1 cellular context compared by ENCODE assay signal in genomic region chr12:122752464-122753212, GRCh38.
A peak's percentile ranks its signal among the peaks of the same experiment; 100 is the strongest.
TF ChIP-seq lines count a peak whose summit lies in the region.

A gene with protein sequence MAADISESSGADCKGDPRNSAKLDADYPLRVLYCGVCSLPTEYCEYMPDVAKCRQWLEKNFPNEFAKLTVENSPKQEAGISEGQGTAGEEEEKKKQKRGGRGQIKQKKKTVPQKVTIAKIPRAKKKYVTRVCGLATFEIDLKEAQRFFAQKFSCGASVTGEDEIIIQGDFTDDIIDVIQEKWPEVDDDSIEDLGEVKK (plus strand): TSS chr12:122752824. CDS start chr12:122753702, 878 bp downstream.

TF ChIP-seq in HepG2, 621 proteins besides CTCF, POLR2A, EP300 and RAD21 (continued from another document and continues in another):
- TF ChIP-seq ZBTB26 (CRISPR knock-in tag; IDR thresholded peaks at IDR 0.05; ENCODE audit: borderline replicate concordance) (peak; percentile 47; the same call in 1 of the 2 replicates), HOXA9 (CRISPR knock-in tag; IDR thresholded peaks at IDR 0.05; ENCODE audit: borderline replicate concordance) (peak; percentile 69; the same call in 1 of the 2 replicates), SOX5 (CRISPR knock-in tag; IDR thresholded peaks at IDR 0.05; ENCODE audit: borderline replicate concordance) (peak; percentile 64; the same call in 1 of the 2 replicates), CAMTA2 (CRISPR knock-in tag; IDR thresholded peaks at IDR 0.05; ENCODE audit: borderline replicate concordance) (no peak), ARNT2 (CRISPR knock-in tag; IDR thresholded peaks at IDR 0.05; ENCODE audit: low read depth) (peak; percentile 99; the same call in 1 of the 2 replicates), HNRNPUL1 (IDR thresholded peaks at IDR 0.05; ENCODE audit: low read depth, low read length) (peak; percentile 57; the same call in 1 of the 2 replicates), ISL2 (CRISPR knock-in tag; IDR thresholded peaks at IDR 0.05) (peak; percentile 83), AKAP8 (CRISPR knock-in tag; IDR thresholded peaks at IDR 0.05) (no peak), ISX (CRISPR knock-in tag; conservative IDR thresholded peaks at IDR 0.05) (no peak; the same call in 1 of the 2 replicates), NFATC3 (CRISPR knock-in tag; IDR thresholded peaks at IDR 0.05) (no peak), MYNN (CRISPR knock-in tag; IDR thresholded peaks at IDR 0.05; ENCODE audit: low read depth) (no peak), NR2C2 (CRISPR knock-in tag; IDR thresholded peaks at IDR 0.05; ENCODE audit: borderline replicate concordance) (peak; percentile 27; the same call in 1 of the 2 replicates), GLMP (CRISPR knock-in tag; IDR thresholded peaks at IDR 0.05; ENCODE audit: borderline replicate concordance) (no peak), ZNF816 (CRISPR knock-in tag; IDR thresholded peaks at IDR 0.05; ENCODE audit: borderline replicate concordance) (no peak), ZNF275 (CRISPR knock-in tag; IDR thresholded peaks at IDR 0.05; ENCODE audit: borderline replicate concordance) (peak; percentile 85), CHCHD3 (CRISPR knock-in tag; IDR thresholded peaks at IDR 0.05) (no peak), HNRNPK (IDR thresholded peaks at IDR 0.05; ENCODE audit: low read depth, low read length, poor library complexity, severe bottlenecking) (peak; percentile 80), KMT2B (CRISPR knock-in tag; IDR thresholded peaks at IDR 0.05) (peak; percentile 93), FOXO1 (CRISPR knock-in tag; IDR thresholded peaks at IDR 0.05) (no peak; the same call in 1 of the 2 replicates), ZNF367 (CRISPR knock-in tag; IDR thresholded peaks at IDR 0.05; ENCODE audit: borderline replicate concordance) (peak; percentile 51; the same call in 1 of the 2 replicates), RARA (CRISPR knock-in tag; IDR thresholded peaks at IDR 0.05) (peak; percentile 40), RBM39 (IDR thresholded peaks at IDR 0.05; ENCODE audit: low read depth, low read length, poor library complexity, severe bottlenecking) (peak; percentile 94), NFYC (CRISPR knock-in tag; IDR thresholded peaks at IDR 0.05) (peak; percentile 33; the same call in 1 of the 2 replicates), NFE2L2 (IDR thresholded peaks at IDR 0.05; ENCODE audit: low read length) (no peak; the same call in 1 of the 2 replicates), ZNF772 (CRISPR knock-in tag; IDR thresholded peaks at IDR 0.05) (peak; percentile 89; the same call in 1 of the 2 replicates), JUNB (CRISPR knock-in tag; IDR thresholded peaks at IDR 0.05; ENCODE audit: borderline replicate concordance) (no peak), ELF3 (CRISPR knock-in tag; IDR thresholded peaks at IDR 0.05) (peak; percentile 56; the same call in 1 of the 2 replicates), ZNF207 (IDR thresholded peaks at IDR 0.05; ENCODE audit: borderline replicate concordance) (no peak), NRL (CRISPR knock-in tag; IDR thresholded peaks at IDR 0.05; ENCODE audit: borderline replicate concordance) (peak; percentile 65; the same call in 1 of the 2 replicates), DDIT3 (CRISPR knock-in tag; IDR thresholded peaks at IDR 0.05) (no peak), EHMT2 (IDR thresholded peaks at IDR 0.05; ENCODE audit: borderline replicate concordance, low read depth, low read length) (no peak), HOXA3 (CRISPR knock-in tag; IDR thresholded peaks at IDR 0.05) (peak; percentile 87), KLF15 (CRISPR knock-in tag; IDR thresholded peaks at IDR 0.05; ENCODE audit: borderline replicate concordance) (peak; percentile 84; the same call in 1 of the 2 replicates), TEAD3 (CRISPR knock-in tag; optimal IDR thresholded peaks at IDR 0.05; ENCODE audit: borderline replicate concordance) (peak; percentile 80), ZNF446 (CRISPR knock-in tag; IDR thresholded peaks at IDR 0.05) (0 out of 2 replicates have a peak, but pooled peaks have one; percentile 50), ZNF746 (CRISPR knock-in tag; IDR thresholded peaks at IDR 0.05) (peak; percentile 20; the same call in 1 of the 2 replicates), ONECUT2 (CRISPR knock-in tag; IDR thresholded peaks at IDR 0.05) (no peak), POLR2AphosphoS5 (IDR thresholded peaks at IDR 0.05; ENCODE audit: low read depth, low read length) (peak; percentile 84), FOXC1 (CRISPR knock-in tag; IDR thresholded peaks at IDR 0.05; ENCODE audit: borderline replicate concordance) (peak; percentile 80), NR2F6 (IDR thresholded peaks at IDR 0.05) (no peak), NR2F6 (CRISPR knock-in tag; IDR thresholded peaks at IDR 0.05) (peak; percentile 60), MZF1 (CRISPR knock-in tag; IDR thresholded peaks at IDR 0.05; ENCODE audit: borderline replicate concordance) (no peak), ZNF253 (CRISPR knock-in tag; IDR thresholded peaks at IDR 0.05; ENCODE audit: borderline replicate concordance) (no peak), ATF7 (IDR thresholded peaks at IDR 0.05) (no peak), ATF7 (CRISPR knock-in tag; IDR thresholded peaks at IDR 0.05) (no peak), ZNF143 (CRISPR knock-in tag; IDR thresholded peaks at IDR 0.05) (peak; percentile 67), PLRG1 (conservative IDR thresholded peaks at IDR 0.05) (no peak), TBL1XR1 (IDR thresholded peaks at IDR 0.05; ENCODE audit: borderline replicate concordance, low read length, partially characterized antibody) (no peak)
- TF ChIP-seq, protein P1, sequence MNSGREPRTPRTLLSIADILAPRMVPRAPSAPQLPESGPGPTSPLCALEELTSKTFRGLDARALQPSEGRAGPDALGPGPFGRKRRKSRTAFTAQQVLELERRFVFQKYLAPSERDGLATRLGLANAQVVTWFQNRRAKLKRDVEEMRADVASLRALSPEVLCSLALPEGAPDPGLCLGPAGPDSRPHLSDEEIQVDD (CRISPR knock-in tag; IDR thresholded peaks at IDR 0.05; ENCODE audit: borderline replicate concordance): peak; percentile 83; the same call in 1 of the 2 replicates
- TF ChIP-seq, protein P2, sequence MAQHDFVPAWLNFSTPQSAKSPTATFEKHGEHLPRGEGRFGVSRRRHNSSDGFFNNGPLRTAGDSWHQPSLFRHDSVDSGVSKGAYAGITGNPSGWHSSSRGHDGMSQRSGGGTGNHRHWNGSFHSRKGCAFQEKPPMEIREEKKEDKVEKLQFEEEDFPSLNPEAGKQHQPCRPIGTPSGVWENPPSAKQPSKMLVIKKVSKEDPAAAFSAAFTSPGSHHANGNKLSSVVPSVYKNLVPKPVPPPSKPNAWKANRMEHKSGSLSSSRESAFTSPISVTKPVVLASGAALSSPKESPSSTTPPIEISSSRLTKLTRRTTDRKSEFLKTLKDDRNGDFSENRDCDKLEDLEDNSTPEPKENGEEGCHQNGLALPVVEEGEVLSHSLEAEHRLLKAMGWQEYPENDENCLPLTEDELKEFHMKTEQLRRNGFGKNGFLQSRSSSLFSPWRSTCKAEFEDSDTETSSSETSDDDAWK (CRISPR knock-in tag; IDR thresholded peaks at IDR 0.05): no peak
- TF ChIP-seq, protein P3, sequence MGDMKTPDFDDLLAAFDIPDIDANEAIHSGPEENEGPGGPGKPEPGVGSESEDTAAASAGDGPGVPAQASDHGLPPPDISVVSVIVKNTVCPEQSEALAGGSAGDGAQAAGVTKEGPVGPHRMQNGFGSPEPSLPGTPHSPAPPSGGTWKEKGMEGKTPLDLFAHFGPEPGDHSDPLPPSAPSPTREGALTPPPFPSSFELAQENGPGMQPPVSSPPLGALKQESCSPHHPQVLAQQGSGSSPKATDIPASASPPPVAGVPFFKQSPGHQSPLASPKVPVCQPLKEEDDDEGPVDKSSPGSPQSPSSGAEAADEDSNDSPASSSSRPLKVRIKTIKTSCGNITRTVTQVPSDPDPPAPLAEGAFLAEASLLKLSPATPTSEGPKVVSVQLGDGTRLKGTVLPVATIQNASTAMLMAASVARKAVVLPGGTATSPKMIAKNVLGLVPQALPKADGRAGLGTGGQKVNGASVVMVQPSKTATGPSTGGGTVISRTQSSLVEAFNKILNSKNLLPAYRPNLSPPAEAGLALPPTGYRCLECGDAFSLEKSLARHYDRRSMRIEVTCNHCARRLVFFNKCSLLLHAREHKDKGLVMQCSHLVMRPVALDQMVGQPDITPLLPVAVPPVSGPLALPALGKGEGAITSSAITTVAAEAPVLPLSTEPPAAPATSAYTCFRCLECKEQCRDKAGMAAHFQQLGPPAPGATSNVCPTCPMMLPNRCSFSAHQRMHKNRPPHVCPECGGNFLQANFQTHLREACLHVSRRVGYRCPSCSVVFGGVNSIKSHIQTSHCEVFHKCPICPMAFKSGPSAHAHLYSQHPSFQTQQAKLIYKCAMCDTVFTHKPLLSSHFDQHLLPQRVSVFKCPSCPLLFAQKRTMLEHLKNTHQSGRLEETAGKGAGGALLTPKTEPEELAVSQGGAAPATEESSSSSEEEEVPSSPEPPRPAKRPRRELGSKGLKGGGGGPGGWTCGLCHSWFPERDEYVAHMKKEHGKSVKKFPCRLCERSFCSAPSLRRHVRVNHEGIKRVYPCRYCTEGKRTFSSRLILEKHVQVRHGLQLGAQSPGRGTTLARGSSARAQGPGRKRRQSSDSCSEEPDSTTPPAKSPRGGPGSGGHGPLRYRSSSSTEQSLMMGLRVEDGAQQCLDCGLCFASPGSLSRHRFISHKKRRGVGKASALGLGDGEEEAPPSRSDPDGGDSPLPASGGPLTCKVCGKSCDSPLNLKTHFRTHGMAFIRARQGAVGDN (CRISPR knock-in tag; IDR thresholded peaks at IDR 0.05): peak; percentile 91
- TF ChIP-seq, protein P4, sequence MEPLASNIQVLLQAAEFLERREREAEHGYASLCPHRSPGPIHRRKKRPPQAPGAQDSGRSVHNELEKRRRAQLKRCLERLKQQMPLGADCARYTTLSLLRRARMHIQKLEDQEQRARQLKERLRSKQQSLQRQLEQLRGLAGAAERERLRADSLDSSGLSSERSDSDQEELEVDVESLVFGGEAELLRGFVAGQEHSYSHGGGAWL (CRISPR knock-in tag; IDR thresholded peaks at IDR 0.05): peak; percentile 74
- TF ChIP-seq, protein P5, sequence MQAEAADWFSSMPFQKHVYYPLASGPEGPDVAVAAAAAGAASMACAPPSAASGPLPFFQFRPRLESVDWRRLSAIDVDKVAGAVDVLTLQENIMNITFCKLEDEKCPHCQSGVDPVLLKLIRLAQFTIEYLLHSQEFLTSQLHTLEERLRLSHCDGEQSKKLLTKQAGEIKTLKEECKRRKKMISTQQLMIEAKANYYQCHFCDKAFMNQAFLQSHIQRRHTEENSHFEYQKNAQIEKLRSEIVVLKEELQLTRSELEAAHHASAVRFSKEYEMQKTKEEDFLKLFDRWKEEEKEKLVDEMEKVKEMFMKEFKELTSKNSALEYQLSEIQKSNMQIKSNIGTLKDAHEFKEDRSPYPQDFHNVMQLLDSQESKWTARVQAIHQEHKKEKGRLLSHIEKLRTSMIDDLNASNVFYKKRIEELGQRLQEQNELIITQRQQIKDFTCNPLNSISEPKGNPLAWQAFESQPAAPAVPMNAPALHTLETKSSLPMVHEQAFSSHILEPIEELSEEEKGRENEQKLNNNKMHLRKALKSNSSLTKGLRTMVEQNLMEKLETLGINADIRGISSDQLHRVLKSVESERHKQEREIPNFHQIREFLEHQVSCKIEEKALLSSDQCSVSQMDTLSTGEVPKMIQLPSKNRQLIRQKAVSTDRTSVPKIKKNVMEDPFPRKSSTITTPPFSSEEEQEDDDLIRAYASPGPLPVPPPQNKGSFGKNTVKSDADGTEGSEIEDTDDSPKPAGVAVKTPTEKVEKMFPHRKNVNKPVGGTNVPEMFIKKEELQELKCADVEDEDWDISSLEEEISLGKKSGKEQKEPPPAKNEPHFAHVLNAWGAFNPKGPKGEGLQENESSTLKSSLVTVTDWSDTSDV (CRISPR knock-in tag; IDR thresholded peaks at IDR 0.05): no peak
